In the genomic region with DNA sequence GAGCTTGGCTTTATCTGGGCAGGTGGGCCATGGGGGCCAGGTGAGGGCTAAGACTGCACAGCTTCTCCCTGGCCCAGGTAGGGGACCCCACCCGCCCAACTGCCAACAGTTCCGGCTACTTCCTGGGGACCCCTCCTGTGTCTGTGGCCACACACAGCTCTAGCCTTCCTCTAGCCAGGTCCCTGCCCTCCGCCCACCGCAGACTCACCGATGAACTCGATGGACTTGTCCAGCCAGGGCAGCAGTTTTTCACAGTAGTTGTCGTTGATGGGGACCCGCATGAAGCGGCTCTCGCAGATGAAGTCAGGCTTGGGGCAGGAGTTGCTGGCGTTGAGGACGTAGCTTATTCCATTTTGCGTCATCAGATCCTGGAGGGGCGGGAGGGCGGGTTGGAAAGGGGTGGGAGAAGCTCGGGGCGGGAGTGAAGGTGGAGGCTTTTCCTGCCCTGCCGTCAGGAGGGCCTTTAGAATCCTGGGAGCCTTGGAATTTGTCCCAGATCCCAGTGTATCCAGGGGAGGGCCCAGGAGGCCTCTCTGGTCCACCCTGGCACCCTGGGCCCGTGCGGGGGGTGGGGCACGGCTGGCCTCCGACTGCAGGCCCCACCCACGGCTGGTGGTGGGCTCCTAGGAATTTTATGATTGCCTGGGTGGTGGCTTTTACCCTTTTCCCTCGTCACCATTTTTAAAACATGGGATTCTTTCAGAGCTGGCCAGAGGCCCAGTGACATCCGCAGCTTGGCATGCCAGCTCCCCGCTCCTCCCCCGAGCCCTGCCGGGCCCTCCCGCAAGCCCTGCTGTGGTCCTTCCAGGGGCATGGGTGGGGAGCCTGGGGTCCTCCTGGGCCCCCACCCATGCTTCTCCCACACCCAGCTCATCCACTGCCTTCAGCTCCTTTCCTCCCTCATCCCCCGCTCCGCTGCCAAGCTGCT, we compare ENCODE assay signal across 11 cellular contexts. TPM values are rescaled to one million over a fixed set of nuclear protein-coding genes. Genes with fewer than 3 reads are reported as not detected.
DNase-seq lines count a peak whose midpoint lies in the region; ATAC-seq, FAIRE-seq and TF ChIP-seq lines count a peak whose summit lies in the region.
"Had no signal": no experiment of that assay in that cellular context is flagged by ENCODE, and none has a peak within 500 bp of the region (broad histone marks: within the 10 kb centered on the region; RNA-seq: fewer than 3 reads in every experiment).

No MANE protein-coding gene starts in this region.

- CTCF ChIA-PET in A549 (lab: Yijun Ruan, JAX): interaction anchor here (0.8 to 26.3 kb wide), 8 partner anchors 11 to 598 kb away, joined by 3 to 719 read pairs (median 8); no protein-coding TSS in a partner anchor
- CTCF ChIA-PET in PC-9 (lab: Charles Lee): interaction anchor here (0.5 to 0.6 kb wide), 2 partner anchors 10 to 12 kb away, joined by 3 to 11 read pairs; no protein-coding TSS in a partner anchor
- CTCF ChIA-PET in activated CD4-positive, alpha-beta memory T cell treated with anti-CD3 and anti-CD28 coated beads for 36 hours (lab: Charles Lee): interaction anchor here (1.5 to 3.2 kb wide), 3 partner anchors 11 to 22 kb away, joined by 4 to 11 read pairs (median 7); no protein-coding TSS in a partner anchor
- CTCF ChIA-PET in activated CD8-positive, alpha-beta T cell treated with anti-CD3 and anti-CD28 coated beads, Interleukin-2, amount 10 ng/mL, durations not matched to agents 7 days and 5 days (lab: Charles Lee): interaction anchor here (0.8 to 1.8 kb wide), 2 partner anchors 11 to 17 kb away, joined by 3 to 5 read pairs; no protein-coding TSS in a partner anchor

- ATAC-seq in A549 (peak; percentile 23 to 57; a peak in 3 of 6 replicates), HG02973 (IDR thresholded peaks at IDR 0.05; ENCODE audit: unreplicated experiment) (no peak)
- no peak for ATAC-seq in activated T-helper 17 cell treated with anti-CD3 and anti-CD28 coated beads, Interleukin-2, amount 50 U/mL, for 72 hours (replicated peaks)
- ATAC-seq in activated CD8-positive, alpha-beta T cell treated with anti-CD3 and anti-CD28 coated beads, Interleukin-2, amount 10 ng/mL, durations not matched to agents 7 days and 5 days: no peak

- no peak for TF ChIP-seq CTCF in A549 (IDR thresholded peaks at IDR 0.05)
- TF ChIP-seq CTCF in PC-9 (conservative IDR thresholded peaks at IDR 0.05): no peak

- no peaks in the 10 kb centered on the region for H3K36me3 ChIP-seq in PC-9 (ENCODE audit: low read depth)
- no peaks in the 10 kb centered on the region for H3K36me3 ChIP-seq in esophagus (ENCODE audit: control insufficient read depth in 2 of 2, insufficient read depth in 2 of 2, low read length in 1 of 2)
- peaks cover 0 to 11% of the 10 kb centered on the region in 2 donors for H3K36me3 ChIP-seq in muscle layer of duodenum (ENCODE audit: control insufficient read depth in 1 of 2, insufficient read depth in 2 of 2, low read length in 2 of 2)
- H3K36me3 ChIP-seq: HAP-1 had no signal

- H3K27me3 Mint-ChIP-seq in activated CD4-positive, alpha-beta memory T cell treated with anti-CD3 and anti-CD28 coated beads for 36 hours: peaks cover 2% of the 10 kb centered on the region
- peaks cover 3% of the 10 kb centered on the region for H3K27me3 Mint-ChIP-seq in activated T-helper 17 cell treated with anti-CD3 and anti-CD28 coated beads, Interleukin-2, amount 50 U/mL, for 72 hours
- no peaks in the 10 kb centered on the region for H3K27me3 Mint-ChIP-seq in activated CD8-positive, alpha-beta T cell treated with anti-CD3 and anti-CD28 coated beads, Interleukin-2, amount 10 ng/mL, durations not matched to agents 7 days and 5 days (ENCODE audit: low read depth)

- WGBS in A549 (ENCODE audit: missing lambda C conversion rate): 54% methylated on average over 21 of the region's 31 CpGs
- 40 to 54% methylated on average over 30 to 31 of the region's 31 CpGs for WGBS in esophagus, 2 donors

- intact Hi-C loops in PC-9 (cut with micrococcal nuclease; ENCODE audit: unreplicated experiment): no loop called here
- intact Hi-C loops in activated CD4-positive, alpha-beta memory T cell treated with anti-CD3 and anti-CD28 coated beads for 36 hours (cut with micrococcal nuclease): no loop called here

- no peaks in the 10 kb centered on the region for H3K4me1 Mint-ChIP-seq in activated CD4-positive, alpha-beta memory T cell treated with anti-CD3 and anti-CD28 coated beads for 36 hours (ENCODE audit: low read depth)
- H3K4me1 Mint-ChIP-seq in activated T-helper 17 cell treated with anti-CD3 and anti-CD28 coated beads, Interleukin-2, amount 50 U/mL, for 72 hours: no peaks in the 10 kb centered on the region
- no peaks in the 10 kb centered on the region for H3K4me1 Mint-ChIP-seq in activated CD8-positive, alpha-beta T cell treated with anti-CD3 and anti-CD28 coated beads, Interleukin-2, amount 10 ng/mL, durations not matched to agents 7 days and 5 days (ENCODE audit: low read depth)
- H3K4me1 Mint-ChIP-seq: activated naive CD8-positive, alpha-beta T cell treated with anti-CD3 and anti-CD28 coated beads, Interleukin-2, amount 10 ng/mL, durations not matched to agents 7 days and 5 days had no signal

- H3K27ac ChIP-seq in A549: peak overlapping the region; percentile 86 to 90
- H3K27ac ChIP-seq in PC-9: no peak overlapping the region
- peak overlapping the region; percentile 82 for H3K27ac ChIP-seq in esophagus (ENCODE audit: low read depth in 2 of 2, low read length in 1 of 2)
- H3K27ac ChIP-seq in muscle layer of duodenum (ENCODE audit: low read length): peak overlapping the region; percentile 72

- peaks cover 59% of the 10 kb centered on the region for H3K4me1 ChIP-seq in A549
- H3K4me1 ChIP-seq in PC-9 (replicated peaks; ENCODE audit: insufficient read depth): peaks cover 30% of the 10 kb centered on the region
- H3K4me1 ChIP-seq in esophagus (ENCODE audit: control insufficient read depth in 2 of 2, insufficient read depth in 2 of 2, low read length in 1 of 2): peaks cover 5 to 17% of the 10 kb centered on the region in 2 donors
- H3K4me1 ChIP-seq in muscle layer of duodenum (ENCODE audit: control insufficient read depth in 1 of 2, insufficient read depth in 2 of 2, low read length in 2 of 2): peaks cover 5 to 23% of the 10 kb centered on the region in 2 donors
- H3K4me1 ChIP-seq: HAP-1 had no signal

- TF ChIP-seq EP300 in A549 (IDR thresholded peaks at IDR 0.05): no peak

- H4K20me1 ChIP-seq in PC-9 (ENCODE audit: insufficient read depth): no peaks in the 10 kb centered on the region

- H2AFZ ChIP-seq in PC-9: no peak overlapping the region

- FAIRE-seq in A549 (lab: Jason Lieb, UNC): no peak

- peak overlapping the region; percentile 21; the same call in 2 of the 3 replicates for H3K4me3 ChIP-seq in A549
- H3K4me3 ChIP-seq in PC-9: peak overlapping the region; percentile 50; the same call in 1 of the 2 replicates
- H3K4me3 ChIP-seq in esophagus (ENCODE audit: low read depth in 1 of 2, low read length in 2 of 2): no peak overlapping the region
- peak overlapping the region in 1 of 2 donors; percentile 43 for H3K4me3 ChIP-seq in muscle layer of duodenum (ENCODE audit: low read depth in 1 of 2, low read length in 2 of 2)
- H3K4me3 ChIP-seq: HAP-1, skin epidermis had no signal

- H3K4me3 Mint-ChIP-seq in activated CD4-positive, alpha-beta memory T cell treated with anti-CD3 and anti-CD28 coated beads for 36 hours: no peak overlapping the region
- no peak overlapping the region for H3K4me3 Mint-ChIP-seq in activated T-helper 17 cell treated with anti-CD3 and anti-CD28 coated beads, Interleukin-2, amount 50 U/mL, for 72 hours
- no peak overlapping the region for H3K4me3 Mint-ChIP-seq in activated CD8-positive, alpha-beta T cell treated with anti-CD3 and anti-CD28 coated beads, Interleukin-2, amount 10 ng/mL, durations not matched to agents 7 days and 5 days
- H3K4me3 Mint-ChIP-seq: activated naive CD8-positive, alpha-beta T cell treated with anti-CD3 and anti-CD28 coated beads, Interleukin-2, amount 10 ng/mL, durations not matched to agents 7 days and 5 days had no signal

- POLR2A ChIA-PET in A549 (lab: Yijun Ruan, JAX) (interaction anchor here (1.1 to 1.3 kb wide), 2 partner anchors 10 to 11 kb away, joined by 3 to 4 read pairs; no protein-coding TSS in a partner anchor), PC-9 (lab: Charles Lee; ENCODE audit: unreplicated experiment) (no interaction called here)
- POLR2A ChIA-PET in activated CD4-positive, alpha-beta memory T cell treated with anti-CD3 and anti-CD28 coated beads for 36 hours (lab: Charles Lee): no interaction called here
- POLR2A ChIA-PET in activated CD8-positive, alpha-beta T cell treated with anti-CD3 and anti-CD28 coated beads, Interleukin-2, amount 10 ng/mL, durations not matched to agents 7 days and 5 days (lab: Charles Lee): no interaction called here

- no TSS peak for BruUV-seq in PC-9 (replicated peaks; lab: Mats Ljungman, UMichigan)

- DNase-seq in A549 (ENCODE audit: low read depth in 1 of 2, low spot score in 1 of 2) (peak; percentile 53 to 71), PC-9 (peak; percentile 46 to 59)
- no peak for DNase-seq in activated CD4-positive, alpha-beta memory T cell treated with anti-CD3 and anti-CD28 coated beads for 36 hours
- DNase-seq in activated CD8-positive, alpha-beta T cell treated with anti-CD3 and anti-CD28 coated beads, Interleukin-2, amount 10 ng/mL, durations not matched to agents 7 days and 5 days: no peak
- DNase-seq: activated naive CD8-positive, alpha-beta T cell treated with anti-CD3 and anti-CD28 coated beads, Interleukin-2, amount 10 ng/mL, durations not matched to agents 7 days and 5 days had no signal

- TF ChIP-seq RAD21 in A549 (conservative IDR thresholded peaks at IDR 0.05 in 1 of 2, IDR thresholded peaks at IDR 0.05 in 1 of 2): no peak

- no peaks in the 10 kb centered on the region for H3K79me2 ChIP-seq in PC-9 (ENCODE audit: low read depth)

- H3F3A ChIP-seq in PC-9 (ENCODE audit: insufficient read depth, low read depth): no peaks in the 10 kb centered on the region; the same call in 1 of the 2 replicates

- H3K36me3 Mint-ChIP-seq in activated CD4-positive, alpha-beta memory T cell treated with anti-CD3 and anti-CD28 coated beads for 36 hours: peaks cover 2% of the 10 kb centered on the region
- H3K36me3 Mint-ChIP-seq in activated T-helper 17 cell treated with anti-CD3 and anti-CD28 coated beads, Interleukin-2, amount 50 U/mL, for 72 hours (ENCODE audit: low read depth): no peaks in the 10 kb centered on the region
- H3K36me3 Mint-ChIP-seq in activated CD8-positive, alpha-beta T cell treated with anti-CD3 and anti-CD28 coated beads, Interleukin-2, amount 10 ng/mL, durations not matched to agents 7 days and 5 days (ENCODE audit: low read depth): no peaks in the 10 kb centered on the region
- H3K36me3 Mint-ChIP-seq: activated naive CD8-positive, alpha-beta T cell treated with anti-CD3 and anti-CD28 coated beads, Interleukin-2, amount 10 ng/mL, durations not matched to agents 7 days and 5 days had no signal

- no peaks in the 10 kb centered on the region for H3K9me3 ChIP-seq in A549
- no peaks in the 10 kb centered on the region for H3K9me3 ChIP-seq in PC-9 (ENCODE audit: insufficient read depth, low read depth)
- H3K9me3 ChIP-seq in esophagus (ENCODE audit: control insufficient read depth in 2 of 2, insufficient read depth in 1 of 2, low read depth in 1 of 2, low read length in 1 of 2): no peaks in the 10 kb centered on the region
- H3K9me3 ChIP-seq in muscle layer of duodenum (ENCODE audit: control insufficient read depth in 1 of 2, low read length in 2 of 2): no peaks in the 10 kb centered on the region
- H3K9me3 ChIP-seq: HAP-1 had no signal

- peak overlapping the region; percentile 87 for H3K4me2 ChIP-seq in A549
- H3K4me2 ChIP-seq in PC-9: peak overlapping the region; percentile 73

- H3K9me2 ChIP-seq in PC-9 (ENCODE audit: insufficient read depth): no peaks in the 10 kb centered on the region

- no peak overlapping the region for H3K27ac Mint-ChIP-seq in activated CD4-positive, alpha-beta memory T cell treated with anti-CD3 and anti-CD28 coated beads for 36 hours
- H3K27ac Mint-ChIP-seq in activated T-helper 17 cell treated with anti-CD3 and anti-CD28 coated beads, Interleukin-2, amount 50 U/mL, for 72 hours: no peak overlapping the region
- no peak overlapping the region for H3K27ac Mint-ChIP-seq in activated CD8-positive, alpha-beta T cell treated with anti-CD3 and anti-CD28 coated beads, Interleukin-2, amount 10 ng/mL, durations not matched to agents 7 days and 5 days
- H3K27ac Mint-ChIP-seq: activated naive CD8-positive, alpha-beta T cell treated with anti-CD3 and anti-CD28 coated beads, Interleukin-2, amount 10 ng/mL, durations not matched to agents 7 days and 5 days had no signal

- H3K27me3 ChIP-seq in PC-9 (ENCODE audit: insufficient read depth, low read depth) (no peaks in the 10 kb centered on the region), esophagus (ENCODE audit: control insufficient read depth in 1 of 2, insufficient read depth in 2 of 2, low read length in 2 of 2) (no peaks in the 10 kb centered on the region), muscle layer of duodenum (ENCODE audit: low read depth, low read length) (no peaks in the 10 kb centered on the region)

- TF ChIP-seq POLR2A in A549 (IDR thresholded peaks at IDR 0.05; ENCODE audit: low read length): no peak

- H3K9me3 Mint-ChIP-seq in activated CD4-positive, alpha-beta memory T cell treated with anti-CD3 and anti-CD28 coated beads for 36 hours: no peaks in the 10 kb centered on the region
- H3K9me3 Mint-ChIP-seq in activated T-helper 17 cell treated with anti-CD3 and anti-CD28 coated beads, Interleukin-2, amount 50 U/mL, for 72 hours: no peaks in the 10 kb centered on the region
- no peaks in the 10 kb centered on the region for H3K9me3 Mint-ChIP-seq in activated CD8-positive, alpha-beta T cell treated with anti-CD3 and anti-CD28 coated beads, Interleukin-2, amount 10 ng/mL, durations not matched to agents 7 days and 5 days (ENCODE audit: insufficient read depth)
- H3K9me3 Mint-ChIP-seq: activated naive CD8-positive, alpha-beta T cell treated with anti-CD3 and anti-CD28 coated beads, Interleukin-2, amount 10 ng/mL, durations not matched to agents 7 days and 5 days had no signal

RNA-seq across cellular contexts. Expression of a gene that starts 13.9 kb away (rescaled TPM):
- polyA plus RNA-seq in A549 (2011; rRNA removed) (2.6 and 3.6 TPM in 2 replicates), A549 (2017; fragmentation: RNase III; extraction: RNeasy Plus Mini Kit Qiagen cat#74134 plus additional on column Dnase treatment) (0.59 to 1.2 TPM (median 0.72 TPM) in 3 replicates), esophagus (under 1 TPM; 0.69 to 0.84 TPM)
- 2.3 and 5.0 TPM in 2 replicates for polyA plus RNA-seq in A549 (2012; cell fraction: cytosol; rRNA removed)
- 8.1 and 8.6 TPM in 2 replicates for polyA plus RNA-seq in A549 (2012; cell fraction: nucleus; rRNA removed)
- polyA minus RNA-seq in A549 (2011; rRNA and poly(A)+ RNA removed): 5.7 and 7.9 TPM in 2 replicates
- 2.6 and 4.2 TPM in 2 replicates for total RNA-seq in PC-9 (2021)
- 1 to 10 TPM; 1.6 to 2.4 TPM for total RNA-seq in activated CD4-positive, alpha-beta memory T cell treated with anti-CD3 and anti-CD28 coated beads for 36 hours
- 1 to 10 TPM in 1 of 2 donors, under 1 TPM in 1; 0.80 to 1.7 TPM for total RNA-seq in activated T-helper 17 cell treated with anti-CD3 and anti-CD28 coated beads, Interleukin-2, amount 50 U/mL, for 72 hours
- under 1 TPM; 0.13 TPM for total RNA-seq in activated CD8-positive, alpha-beta T cell treated with anti-CD3 and anti-CD28 coated beads, Interleukin-2, amount 10 ng/mL, durations not matched to agents 7 days and 5 days

RNA-seq across cellular contexts. Expression of a gene that starts 26.9 kb away (rescaled TPM):
- polyA plus RNA-seq in A549 (2011; rRNA removed): not detected in 2 replicates
- polyA plus RNA-seq in A549 (2012; cell fraction: cytosol; rRNA removed): not detected in 2 replicates
- polyA plus RNA-seq in A549 (2012; cell fraction: nucleus; rRNA removed): not detected in 2 replicates
- polyA plus RNA-seq in A549 (2017; fragmentation: RNase III; extraction: RNeasy Plus Mini Kit Qiagen cat#74134 plus additional on column Dnase treatment): not detected in 3 replicates
- polyA minus RNA-seq in A549 (2011; rRNA and poly(A)+ RNA removed): not detected in 2 replicates
- not detected in 2 replicates for total RNA-seq in PC-9 (2021)
- polyA plus RNA-seq in esophagus: not detected
- not detected for total RNA-seq in activated CD4-positive, alpha-beta memory T cell treated with anti-CD3 and anti-CD28 coated beads for 36 hours
- not detected for total RNA-seq in activated T-helper 17 cell treated with anti-CD3 and anti-CD28 coated beads, Interleukin-2, amount 50 U/mL, for 72 hours
- total RNA-seq in activated CD8-positive, alpha-beta T cell treated with anti-CD3 and anti-CD28 coated beads, Interleukin-2, amount 10 ng/mL, durations not matched to agents 7 days and 5 days: not detected
- total RNA-seq: activated naive CD8-positive, alpha-beta T cell treated with anti-CD3 and anti-CD28 coated beads, Interleukin-2, amount 10 ng/mL, durations not matched to agents 7 days and 5 days had no signal

RNA-seq across cellular contexts. Expression of a gene that starts 39.9 kb away (rescaled TPM):
- polyA plus RNA-seq in A549 (2011; rRNA removed) (not detected in 2 replicates), A549 (2017; fragmentation: RNase III; extraction: RNeasy Plus Mini Kit Qiagen cat#74134 plus additional on column Dnase treatment) (not detected in 3 replicates), esophagus (not detected)
- not detected in 2 replicates for polyA plus RNA-seq in A549 (2012; cell fraction: cytosol; rRNA removed)
- polyA plus RNA-seq in A549 (2012; cell fraction: nucleus; rRNA removed): 0.05 TPM in 1 of 2 replicates, not detected in the other
- not detected in 2 replicates for polyA minus RNA-seq in A549 (2011; rRNA and poly(A)+ RNA removed)
- total RNA-seq in PC-9 (2021): not detected in 2 replicates
- not detected for total RNA-seq in activated CD4-positive, alpha-beta memory T cell treated with anti-CD3 and anti-CD28 coated beads for 36 hours
- total RNA-seq in activated T-helper 17 cell treated with anti-CD3 and anti-CD28 coated beads, Interleukin-2, amount 50 U/mL, for 72 hours: not detected
- total RNA-seq in activated CD8-positive, alpha-beta T cell treated with anti-CD3 and anti-CD28 coated beads, Interleukin-2, amount 10 ng/mL, durations not matched to agents 7 days and 5 days: not detected
- total RNA-seq: activated naive CD8-positive, alpha-beta T cell treated with anti-CD3 and anti-CD28 coated beads, Interleukin-2, amount 10 ng/mL, durations not matched to agents 7 days and 5 days had no signal

RNA-seq across cellular contexts. Expression of a gene that starts 50.1 kb away (rescaled TPM):
- not detected in 2 replicates for polyA plus RNA-seq in A549 (2011; rRNA removed)
- polyA plus RNA-seq in A549 (2012; cell fraction: cytosol; rRNA removed): not detected in 2 replicates
- polyA plus RNA-seq in A549 (2012; cell fraction: nucleus; rRNA removed): not detected in 2 replicates
- polyA plus RNA-seq in A549 (2017; fragmentation: RNase III; extraction: RNeasy Plus Mini Kit Qiagen cat#74134 plus additional on column Dnase treatment): not detected in 3 replicates
- polyA minus RNA-seq in A549 (2011; rRNA and poly(A)+ RNA removed): not detected in 2 replicates
- total RNA-seq in PC-9 (2021): not detected in 2 replicates
- not detected for polyA plus RNA-seq in esophagus
- not detected for total RNA-seq in activated CD4-positive, alpha-beta memory T cell treated with anti-CD3 and anti-CD28 coated beads for 36 hours
- total RNA-seq in activated T-helper 17 cell treated with anti-CD3 and anti-CD28 coated beads, Interleukin-2, amount 50 U/mL, for 72 hours: not detected
- not detected for total RNA-seq in activated CD8-positive, alpha-beta T cell treated with anti-CD3 and anti-CD28 coated beads, Interleukin-2, amount 10 ng/mL, durations not matched to agents 7 days and 5 days
- total RNA-seq: activated naive CD8-positive, alpha-beta T cell treated with anti-CD3 and anti-CD28 coated beads, Interleukin-2, amount 10 ng/mL, durations not matched to agents 7 days and 5 days had no signal

Comparison
In these comparisons a context has a peak if more than half of its experiments do, and no peak if none do; other contexts are left out.
1. ATAC-seq: peak in A549 (2 of 2); none in HG02973 (single experiment), activated T-helper 17 cell treated with anti-CD3 and anti-CD28 coated beads, Interleukin-2, amount 50 U/mL, for 72 hours (single experiment) and activated CD8-positive, alpha-beta T cell treated with anti-CD3 and anti-CD28 coated beads, Interleukin-2, amount 10 ng/mL, durations not matched to agents 7 days and 5 days (single experiment).
2. DNase-seq: peak in A549 (2 of 2) and PC-9 (2 of 2); none in activated CD4-positive, alpha-beta memory T cell treated with anti-CD3 and anti-CD28 coated beads for 36 hours (single experiment) and activated CD8-positive, alpha-beta T cell treated with anti-CD3 and anti-CD28 coated beads, Interleukin-2, amount 10 ng/mL, durations not matched to agents 7 days and 5 days (single experiment).
3. H3K4me3 ChIP-seq: peak in A549 (single experiment) and PC-9 (single experiment); none in esophagus (0 of 2).